8 cellular contexts compared by ENCODE assay signal in the genomic region with DNA sequence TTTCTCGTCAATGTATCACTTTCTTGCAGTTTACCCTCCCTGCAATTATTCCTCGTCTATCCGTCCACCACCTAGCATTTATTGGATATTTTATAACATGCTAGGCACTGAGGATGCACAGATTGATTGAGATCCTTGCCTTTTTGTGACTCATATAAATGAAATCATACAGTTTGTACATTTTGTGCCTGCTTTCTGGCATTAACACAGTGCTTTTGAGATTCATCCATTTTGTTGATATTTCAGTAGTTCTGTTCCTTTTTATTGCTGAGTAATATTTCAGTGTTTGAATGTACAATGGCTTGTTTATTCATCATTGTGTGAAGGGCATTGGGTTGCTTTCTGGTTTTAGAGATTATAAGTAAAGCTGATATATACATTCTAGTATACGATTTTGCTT. TPM values are rescaled to one million over a fixed set of nuclear protein-coding genes. Genes with fewer than 3 reads are reported as not detected.
A peak's percentile ranks its signal among the peaks of the same experiment; 100 is the strongest.
DNase-seq lines count a peak whose midpoint lies in the region; ATAC-seq and TF ChIP-seq lines count a peak whose summit lies in the region.

No MANE protein-coding gene starts in this region.

- ATAC-seq in left cardiac atrium, result no peak
- no peak for ATAC-seq in lower lobe of right lung
- no peak for ATAC-seq in upper lobe of left lung (ENCODE audit: low FRiP score in 2 of 2)

- H3K36me3 ChIP-seq in cardiac muscle cell, result no peaks in the 10 kb centered on the region
- no peaks in the 10 kb centered on the region for H3K36me3 ChIP-seq in lower lobe of right lung
- no peaks in the 10 kb centered on the region for H3K36me3 ChIP-seq in upper lobe of left lung

- WGBS in upper lobe of left lung, 2 donors, result 30 to 41% methylated on average over 4 of the region's 4 CpGs

- intact Hi-C loops in left cardiac atrium (cut with DNase I) (no loop called here), lower lobe of right lung (cut with DNase I) (no loop called here)

- H3K9me3 ChIP-seq in cardiac muscle cell (ENCODE audit: low read depth), result no peaks in the 10 kb centered on the region
- no peaks in the 10 kb centered on the region for H3K9me3 ChIP-seq in lower lobe of right lung
- no peaks in the 10 kb centered on the region for H3K9me3 ChIP-seq in upper lobe of left lung

- in situ Hi-C loops in astrocyte of the spinal cord (cut with HindIII; ENCODE audit: low sequenced_read_pairs), result no loop called here

- no peak for TF ChIP-seq POLR2A in upper lobe of left lung (IDR thresholded peaks at IDR 0.05)

- no peak for TF ChIP-seq EP300 in upper lobe of left lung (IDR thresholded peaks at IDR 0.05)

- H3K4me1 ChIP-seq in cardiac muscle cell (ENCODE audit: low read depth) (no peaks in the 10 kb centered on the region), lower lobe of right lung (peaks cover 15% of the 10 kb centered on the region), upper lobe of left lung (peaks cover 0 to 13% (median 7%) of the 10 kb centered on the region in 4 donors)

- TF ChIP-seq CTCF in cardiac muscle cell (IDR thresholded peaks at IDR 0.05; ENCODE audit: low read depth, low read length) (no peak), astrocyte of the spinal cord (IDR thresholded peaks at IDR 0.05; ENCODE audit: low read depth, low read length) (no peak), lower lobe of right lung (IDR thresholded peaks at IDR 0.05) (no peak), upper lobe of left lung (IDR thresholded peaks at IDR 0.05) (no peak)

- H3K27ac ChIP-seq in cardiac muscle cell (no peak overlapping the region), lower lobe of right lung (peak overlapping the region; percentile 84), upper lobe of left lung (peak overlapping the region; percentile 71 to 85 (median 78))

- no peaks in the 10 kb centered on the region for H3K27me3 ChIP-seq in cardiac muscle cell
- H3K27me3 ChIP-seq in lower lobe of right lung (ENCODE audit: low read depth), result no peaks in the 10 kb centered on the region
- no peaks in the 10 kb centered on the region for H3K27me3 ChIP-seq in upper lobe of left lung

- peak overlapping the region; percentile 93 for H3K4me3 ChIP-seq in cardiac muscle cell
- peak overlapping the region; percentile 82 for H3K4me3 ChIP-seq in astrocyte of the spinal cord (ENCODE audit: low read depth, low read length)
- peak overlapping the region; percentile 85 for H3K4me3 ChIP-seq in lower lobe of right lung
- H3K4me3 ChIP-seq in upper lobe of left lung, result peak overlapping the region in 3 of 4 donors; percentile 76 to 94 (median 79)

- no peak for DNase-seq in cardiac muscle cell (ENCODE audit: low read depth in 1 of 2, low spot score in 1 of 2)
- DNase-seq in left cardiac atrium, result no peak
- no peak for DNase-seq in astrocyte of the spinal cord (ENCODE audit: low read depth, low spot score)
- no peak for DNase-seq in lower lobe of right lung
- no peak for DNase-seq in upper lobe of left lung
- no peak for DNase-seq in DMS79 (lab: John Stamatoyannopoulos, UW)
- DNase-seq in NCI-H524 treated with DMSO at 0.1 percent for 48 hours (lab: John Stamatoyannopoulos, UW), result no peak
- DNase-seq in stimulated activated CD4-positive, alpha-beta T cell treated with anti-CD3 and anti-CD28 coated beads, Interleukin-1b, Interleukin-23, amount 100 ng/mL, for 48 hours, result no peak

RNA-seq across cellular contexts. Expression of gene TBC1D19, which starts 0.8 kb away (rescaled TPM):
- total RNA-seq in cardiac muscle cell (10.2 and 17.3 TPM in 2 replicates), left cardiac atrium (1 to 10 TPM; 7.3 to 9.1 TPM), lower lobe of right lung (12.5 TPM), upper lobe of left lung (10 to 100 TPM in 3 of 6 donors, 1 to 10 TPM in 3; 6.8 to 35.6 (median 11.8) TPM)
- 10.9 and 12.2 TPM in 2 replicates for polyA plus RNA-seq in cardiac muscle cell
